In genomic region chr5:160418561-160419457, GRCh38 we compare ENCODE assay signal across 1 cellular context.
A peak's percentile ranks its signal among the peaks of the same experiment; 100 is the strongest.
TF ChIP-seq lines count a peak whose summit lies in the region.

SLU7 (minus strand) TSS chr5:160419081; CDS start chr5:160415294, 3,787 bp downstream.

TF ChIP-seq in HepG2, 621 proteins besides CTCF, POLR2A, EP300 and RAD21 (continued from another document and continues in another):
- TF ChIP-seq ZNF512B (CRISPR knock-in tag; IDR thresholded peaks at IDR 0.05; ENCODE audit: borderline replicate concordance) (no peak), ZNF414 (CRISPR knock-in tag; IDR thresholded peaks at IDR 0.05) (no peak), ZNF547 (CRISPR knock-in tag; IDR thresholded peaks at IDR 0.05) (no peak), ZNF652 (CRISPR knock-in tag; IDR thresholded peaks at IDR 0.05; ENCODE audit: borderline replicate concordance, low read depth) (no peak), XRCC5 (optimal IDR thresholded peaks at IDR 0.05; ENCODE audit: low read length) (no peak), ZNF3 (CRISPR knock-in tag; IDR thresholded peaks at IDR 0.05) (no peak), CREBL2 (CRISPR knock-in tag; IDR thresholded peaks at IDR 0.05; ENCODE audit: borderline replicate concordance) (peak; percentile 28; the same call in 1 of the 2 replicates), ELF4 (CRISPR knock-in tag; IDR thresholded peaks at IDR 0.05; ENCODE audit: borderline replicate concordance) (peak; percentile 78), IRF9 (CRISPR knock-in tag; IDR thresholded peaks at IDR 0.05; ENCODE audit: borderline replicate concordance) (peak; percentile 76), REL (CRISPR knock-in tag; conservative IDR thresholded peaks at IDR 0.05) (no peak), ZNF646 (CRISPR knock-in tag; IDR thresholded peaks at IDR 0.05) (no peak), GATAD1 (CRISPR knock-in tag; IDR thresholded peaks at IDR 0.05) (peak; percentile 93), ZZZ3 (CRISPR knock-in tag; IDR thresholded peaks at IDR 0.05; ENCODE audit: borderline replicate concordance) (no peak), KDM1A (CRISPR knock-in tag; IDR thresholded peaks at IDR 0.05) (no peak), PCBP2 (optimal IDR thresholded peaks at IDR 0.05; ENCODE audit: low read depth, low read length, poor library complexity, severe bottlenecking) (no peak), TAF15 (IDR thresholded peaks at IDR 0.05; ENCODE audit: low read depth, low read length, poor library complexity, severe bottlenecking) (no peak), DDIT3 (CRISPR knock-in tag; IDR thresholded peaks at IDR 0.05) (no peak), E2F2 (CRISPR knock-in tag; IDR thresholded peaks at IDR 0.05; ENCODE audit: borderline replicate concordance) (no peak), KLF9 (CRISPR knock-in tag; IDR thresholded peaks at IDR 0.05; ENCODE audit: low read depth) (no peak), REST (IDR thresholded peaks at IDR 0.05; ENCODE audit: borderline replicate concordance in 1 of 2, low read depth in 1 of 2, low read length in 2 of 2) (peak in 1 of 2 experiments; percentile 5; a peak in 1 of 4 replicates), NPAS2 (CRISPR knock-in tag; IDR thresholded peaks at IDR 0.05; ENCODE audit: borderline replicate concordance) (no peak), ZBTB43 (CRISPR knock-in tag; conservative IDR thresholded peaks at IDR 0.05) (no peak), PHB2 (IDR thresholded peaks at IDR 0.05; ENCODE audit: partially characterized antibody) (no peak), ZEB1 (IDR thresholded peaks at IDR 0.05; ENCODE audit: insufficient replicate concordance, low read depth) (no peak), ZNF34 (CRISPR knock-in tag; IDR thresholded peaks at IDR 0.05; ENCODE audit: borderline replicate concordance) (no peak), GTF2F1 (IDR thresholded peaks at IDR 0.05; ENCODE audit: low read length) (no peak), GMEB1 (CRISPR knock-in tag; IDR thresholded peaks at IDR 0.05; ENCODE audit: borderline replicate concordance) (peak; percentile 53; the same call in 1 of the 2 replicates), POGZ (CRISPR knock-in tag; IDR thresholded peaks at IDR 0.05) (peak; percentile 73), MNT (IDR thresholded peaks at IDR 0.05) (0 out of 2 replicates have a peak, but pooled peaks have one; percentile 29)
